Comparison of ENCODE assay signal across 21 cellular contexts in genomic region chr20:294602-295001, GRCh38. TPM values are rescaled to one million over a fixed set of nuclear protein-coding genes. Genes with fewer than 3 reads are reported as not detected.
A peak's percentile ranks its signal among the peaks of the same experiment; 100 is the strongest.
DNase-seq lines count a peak whose midpoint lies in the region; ATAC-seq, FAIRE-seq and TF ChIP-seq lines count a peak whose summit lies in the region.
"Had no signal": no experiment of that assay in that cellular context is flagged by ENCODE, and none has a peak within 500 bp of the region (broad histone marks: within the 10 kb centered on the region; RNA-seq: fewer than 3 reads in every experiment).

No MANE protein-coding gene starts in this region.

- peak overlapping the region; percentile 11 for H3K4me3 Mint-ChIP-seq in activated B cell treated with CpG ODN at 0.5 μM for 24 hours
- H3K4me3 Mint-ChIP-seq in neural crest cell = peak overlapping the region; percentile 67
- no peak overlapping the region for H3K4me3 Mint-ChIP-seq in T-helper 17 cell
- H3K4me3 Mint-ChIP-seq: CD8-positive, alpha-beta T cell had no signal

- no peak for DNase-seq in activated B cell treated with CpG ODN at 0.5 μM for 24 hours
- peak; percentile 19 for DNase-seq in kidney
- DNase-seq in neural crest cell (ENCODE audit: low read depth, low spot score) = no peak
- no peak for DNase-seq in activated effector memory CD4-positive, alpha-beta T cell treated with Interleukin-2 at 50 U/mL for 16 hours
- no peak for DNase-seq in coronary artery (ENCODE audit: low spot score)
- no peak for DNase-seq in T-helper 17 cell
- DNase-seq: BE2C; CD8-positive, alpha-beta T cell; COR-L47; DMS153; DMS79 treated with DMSO at 0.1 percent for 48 hours; GDM1; GOT3 had no signal

- H3K9me3 ChIP-seq in kidney (ENCODE audit: control insufficient read depth in 1 of 2, low read length in 2 of 2) (no peaks in the 10 kb centered on the region), T-helper 17 cell (ENCODE audit: control insufficient read depth, low read length, poor library complexity, severe bottlenecking) (no peaks in the 10 kb centered on the region)
- H3K9me3 ChIP-seq: A549, BE2C, HAP-1 had no signal

- H3K9me3 Mint-ChIP-seq in activated B cell treated with CpG ODN at 0.5 μM for 24 hours (no peaks in the 10 kb centered on the region), neural crest cell (no peaks in the 10 kb centered on the region)
- H3K9me3 Mint-ChIP-seq: CD8-positive, alpha-beta T cell had no signal

- intact Hi-C loops in activated B cell treated with CpG ODN at 0.5 μM for 24 hours (cut with micrococcal nuclease) = loop anchor here (5.0 kb wide), 1 partner anchor 113 kb away; the partner anchor contains the start of gene RBCK1
- intact Hi-C loops in kidney (cut with DNase I) = no loop called here

- H3K9ac ChIP-seq in kidney (ENCODE audit: low read length in 2 of 2) = no peak overlapping the region

- no peaks in the 10 kb centered on the region for H3K36me3 ChIP-seq in kidney (ENCODE audit: control insufficient read depth in 1 of 2, insufficient read depth in 2 of 2, low read length in 2 of 2)

- H3K4me1 ChIP-seq in kidney (ENCODE audit: control insufficient read depth in 1 of 2, insufficient read depth in 1 of 2, low read depth in 1 of 2, low read length in 2 of 2) = peaks cover 4 to 15% of the 10 kb centered on the region in 2 donors
- H3K4me1 ChIP-seq: BE2C had no signal

- TF ChIP-seq CTCF in activated B cell treated with CpG ODN at 0.5 μM for 24 hours (IDR thresholded peaks at IDR 0.05) (no peak), kidney (IDR thresholded peaks at IDR 0.05; ENCODE audit: borderline replicate concordance, extremely low read depth, insufficient read depth) (no peak), neural crest cell (conservative IDR thresholded peaks at IDR 0.05) (no peak), coronary artery (IDR thresholded peaks at IDR 0.05) (no peak)

- H3K27ac ChIP-seq in kidney (ENCODE audit: low read depth in 2 of 2, low read length in 2 of 2) (no peak overlapping the region), coronary artery (no peak overlapping the region)
- H3K27ac ChIP-seq: A549, C4-2B had no signal

- POLR2A ChIA-PET in activated B cell treated with CpG ODN at 0.5 μM for 24 hours (lab: Charles Lee) = interaction anchor here (1.5 kb wide), 1 partner anchor 30 kb away, joined by 7 read pairs; the partner anchor contains the start of gene SOX12

- CTCF ChIA-PET in activated B cell treated with CpG ODN at 0.5 μM for 24 hours (lab: Charles Lee) = interaction anchor here (2.7 kb wide), 1 partner anchor 36 kb away, joined by 13 read pairs; no protein-coding TSS in a partner anchor

- peaks cover 19% of the 10 kb centered on the region for H3K36me3 Mint-ChIP-seq in activated B cell treated with CpG ODN at 0.5 μM for 24 hours (ENCODE audit: low read depth)
- peaks cover 7% of the 10 kb centered on the region for H3K36me3 Mint-ChIP-seq in neural crest cell (ENCODE audit: low read depth)
- peaks cover 4% of the 10 kb centered on the region for H3K36me3 Mint-ChIP-seq in T-helper 17 cell (ENCODE audit: low read depth)

- ATAC-seq in activated B cell treated with CpG ODN at 0.5 μM for 24 hours (ENCODE audit: low read depth) = no peak
- no peak for ATAC-seq in T-helper 17 cell
- ATAC-seq: A549; CD8-positive, alpha-beta T cell had no signal

- no peak for FAIRE-seq in kidney (lab: Jason Lieb, UNC)
- FAIRE-seq: A549, D721Med, GM12892, GM19239 had no signal

- no peak overlapping the region for H3K27ac Mint-ChIP-seq in activated B cell treated with CpG ODN at 0.5 μM for 24 hours
- no peak overlapping the region for H3K27ac Mint-ChIP-seq in neural crest cell (ENCODE audit: unreplicated experiment)
- H3K27ac Mint-ChIP-seq in T-helper 17 cell = no peak overlapping the region
- H3K27ac Mint-ChIP-seq: CD8-positive, alpha-beta T cell had no signal

- peaks cover 33% of the 10 kb centered on the region for H3K4me1 Mint-ChIP-seq in activated B cell treated with CpG ODN at 0.5 μM for 24 hours
- H3K4me1 Mint-ChIP-seq in neural crest cell = peaks cover 30% of the 10 kb centered on the region
- H3K4me1 Mint-ChIP-seq in T-helper 17 cell = peaks cover 27% of the 10 kb centered on the region

- H3K4me3 ChIP-seq in kidney (ENCODE audit: low read length in 2 of 2) = no peak overlapping the region
- no peak overlapping the region for H3K4me3 ChIP-seq in coronary artery
- H3K4me3 ChIP-seq: A549, HAP-1 had no signal

- H3K27me3 Mint-ChIP-seq in activated B cell treated with CpG ODN at 0.5 μM for 24 hours = no peaks in the 10 kb centered on the region
- no peaks in the 10 kb centered on the region for H3K27me3 Mint-ChIP-seq in neural crest cell (ENCODE audit: low read depth)
- H3K27me3 Mint-ChIP-seq in T-helper 17 cell = no peaks in the 10 kb centered on the region

RNA-seq across cellular contexts. Expression of gene ZCCHC3, which starts 2.8 kb away (rescaled TPM):
- 25.9 and 28.1 TPM in 2 replicates for total RNA-seq in activated B cell treated with CpG ODN at 0.5 μM for 24 hours
- total RNA-seq in kidney = 16.4 TPM
- 12.8 TPM for polyA plus RNA-seq in kidney (ENCODE audit: insufficient read depth, low read depth, low replicate concordance)
- total RNA-seq in neural crest cell = 58.9 and 59.2 TPM in 2 replicates
- 10 to 100 TPM; 15.6 to 18.9 TPM for total RNA-seq in T-helper 17 cell

RNA-seq across cellular contexts. Expression of gene C20orf96, which starts 4.1 kb away (rescaled TPM):
- total RNA-seq in activated B cell treated with CpG ODN at 0.5 μM for 24 hours (5.3 and 5.5 TPM in 2 replicates), kidney (9.4 TPM), neural crest cell (34.0 and 40.8 TPM in 2 replicates), T-helper 17 cell (1 to 10 TPM; 2.4 to 2.7 TPM)
- 12.5 TPM for polyA plus RNA-seq in kidney (ENCODE audit: insufficient read depth, low read depth, low replicate concordance)

RNA-seq across cellular contexts. Expression of gene SOX12, which starts 30.8 kb away (rescaled TPM):
- total RNA-seq in activated B cell treated with CpG ODN at 0.5 μM for 24 hours = 6.1 and 6.2 TPM in 2 replicates
- 12.7 TPM for total RNA-seq in kidney
- 11.3 TPM for polyA plus RNA-seq in kidney (ENCODE audit: insufficient read depth, low read depth, low replicate concordance)
- total RNA-seq in neural crest cell = 88.7 and 88.8 TPM in 2 replicates
- 1 to 10 TPM; 5.2 to 8.3 TPM for total RNA-seq in T-helper 17 cell

RNA-seq across cellular contexts. Expression of gene DEFB132, which starts 37.1 kb away (rescaled TPM):
- total RNA-seq in activated B cell treated with CpG ODN at 0.5 μM for 24 hours (not detected in 2 replicates), kidney (not detected), neural crest cell (not detected in 2 replicates), T-helper 17 cell (not detected)
- polyA plus RNA-seq in kidney (ENCODE audit: insufficient read depth, low read depth, low replicate concordance) = 0.24 TPM
- total RNA-seq: CD8-positive, alpha-beta T cell; HT1080 had no signal
- polyA plus RNA-seq: A549, AG04450 had no signal

RNA-seq across cellular contexts. Expression of gene NRSN2, which starts 52.3 kb away (rescaled TPM):
- 7.6 and 12.8 TPM in 2 replicates for total RNA-seq in activated B cell treated with CpG ODN at 0.5 μM for 24 hours
- total RNA-seq in kidney = 48.1 TPM
- 50.0 TPM for polyA plus RNA-seq in kidney (ENCODE audit: insufficient read depth, low read depth, low replicate concordance)
- 42.0 and 44.4 TPM in 2 replicates for total RNA-seq in neural crest cell
- total RNA-seq in T-helper 17 cell = under 1 TPM; 0.62 to 0.89 TPM
